ENCODE assay signal across 8 cellular contexts in genomic region chr12:111841236-111841749, GRCh38.
A peak's percentile ranks its signal among the peaks of the same experiment; 100 is the strongest.
DNase-seq lines count a peak whose midpoint lies in the region; ATAC-seq lines count a peak whose summit lies in the region.

No MANE protein-coding gene starts in this region.

- peaks cover 0 to 46% (median 43%) of the 10 kb centered on the region in 5 donors for H3K4me1 ChIP-seq in subcutaneous abdominal adipose tissue (ENCODE audit: control insufficient read depth in 5 of 5, insufficient read depth in 5 of 5, low read length in 5 of 5)

- no peaks in the 10 kb centered on the region for H3K27me3 ChIP-seq in subcutaneous abdominal adipose tissue (ENCODE audit: control insufficient read depth in 5 of 5, insufficient read depth in 4 of 5, low read length in 5 of 5)

- H3K27ac ChIP-seq in subcutaneous abdominal adipose tissue (ENCODE audit: low read depth, low read length) = peak overlapping the region; percentile 89

- peaks cover 30% of the 10 kb centered on the region for H3K36me3 Mint-ChIP-seq in T-helper 1 cell treated with Interleukin-12 subunit alpha and Interleukin-12 subunit beta and Interleukin-4 antibody, amounts not matched to agents 30 μg/mL and 1 μg/mL, for 36 hours (ENCODE audit: low read depth)
- H3K36me3 Mint-ChIP-seq in activated naive CD4-positive, alpha-beta T cell treated with anti-CD3 and anti-CD28 coated beads, Interleukin-2, amount 50 U/mL, for 24 hours = peaks cover 25% of the 10 kb centered on the region

- H3K9me3 Mint-ChIP-seq in T-helper 1 cell treated with Interleukin-12 subunit alpha and Interleukin-12 subunit beta and Interleukin-4 antibody, amounts not matched to agents 30 μg/mL and 1 μg/mL, for 36 hours = no peaks in the 10 kb centered on the region
- no peaks in the 10 kb centered on the region for H3K9me3 Mint-ChIP-seq in activated naive CD4-positive, alpha-beta T cell treated with anti-CD3 and anti-CD28 coated beads, Interleukin-2, amount 50 U/mL, for 24 hours

- peak overlapping the region; percentile 97 for H3K4me3 Mint-ChIP-seq in T-helper 1 cell treated with Interleukin-12 subunit alpha and Interleukin-12 subunit beta and Interleukin-4 antibody, amounts not matched to agents 30 μg/mL and 1 μg/mL, for 36 hours
- H3K4me3 Mint-ChIP-seq in activated naive CD4-positive, alpha-beta T cell treated with anti-CD3 and anti-CD28 coated beads, Interleukin-2, amount 50 U/mL, for 24 hours = peak overlapping the region; percentile 100

- no peaks in the 10 kb centered on the region for H3K9me3 ChIP-seq in subcutaneous abdominal adipose tissue (ENCODE audit: control insufficient read depth in 5 of 5, low read length in 5 of 5)

- DNase-seq in T-helper 1 cell (no peak), iPS-NIHi11 (ENCODE audit: low spot score) (peak; percentile 46), cortex of kidney (lab: John Stamatoyannopoulos, UW) (no peak)
- no peak for DNase-seq in stimulated activated CD4-positive, alpha-beta T cell treated with anti-CD3 and anti-CD28 coated beads, Interleukin-15, amount 100 ng/mL, for 24 hours

- H3K9ac ChIP-seq in subcutaneous abdominal adipose tissue (ENCODE audit: low read length in 5 of 5) = peak overlapping the region; percentile 95 to 99 (median 98)

- ATAC-seq in HG03460 (IDR thresholded peaks at IDR 0.05; ENCODE audit: unreplicated experiment) = peak; percentile 8

- peaks cover 3 to 20% (median 7%) of the 10 kb centered on the region in 5 donors for H3K36me3 ChIP-seq in subcutaneous abdominal adipose tissue (ENCODE audit: control insufficient read depth in 5 of 5, insufficient read depth in 5 of 5, low read length in 5 of 5)

- H3K4me3 ChIP-seq in subcutaneous abdominal adipose tissue (ENCODE audit: low read depth in 1 of 5, low read length in 5 of 5) = peak overlapping the region; percentile 81 to 100 (median 99)

- no peaks in the 10 kb centered on the region for H3K27me3 Mint-ChIP-seq in T-helper 1 cell treated with Interleukin-12 subunit alpha and Interleukin-12 subunit beta and Interleukin-4 antibody, amounts not matched to agents 30 μg/mL and 1 μg/mL, for 36 hours (ENCODE audit: low read depth)
- H3K27me3 Mint-ChIP-seq in activated naive CD4-positive, alpha-beta T cell treated with anti-CD3 and anti-CD28 coated beads, Interleukin-2, amount 50 U/mL, for 24 hours = no peaks in the 10 kb centered on the region

- peaks cover 34% of the 10 kb centered on the region for H3K4me1 Mint-ChIP-seq in T-helper 1 cell treated with Interleukin-12 subunit alpha and Interleukin-12 subunit beta and Interleukin-4 antibody, amounts not matched to agents 30 μg/mL and 1 μg/mL, for 36 hours (ENCODE audit: low read depth)
- H3K4me1 Mint-ChIP-seq in activated naive CD4-positive, alpha-beta T cell treated with anti-CD3 and anti-CD28 coated beads, Interleukin-2, amount 50 U/mL, for 24 hours = peaks cover 59% of the 10 kb centered on the region

- H3K27ac Mint-ChIP-seq in T-helper 1 cell treated with Interleukin-12 subunit alpha and Interleukin-12 subunit beta and Interleukin-4 antibody, amounts not matched to agents 30 μg/mL and 1 μg/mL, for 36 hours = peak overlapping the region; percentile 96
- H3K27ac Mint-ChIP-seq in activated naive CD4-positive, alpha-beta T cell treated with anti-CD3 and anti-CD28 coated beads, Interleukin-2, amount 50 U/mL, for 24 hours = peak overlapping the region; percentile 100
